8 cellular contexts compared by ENCODE assay signal in genomic region chr4:99808260-99808857, GRCh38. TPM values are rescaled to one million over a fixed set of nuclear protein-coding genes. Genes with fewer than 3 reads are reported as not detected.
DNase-seq lines count a peak whose midpoint lies in the region; ATAC-seq, FAIRE-seq and TF ChIP-seq lines count a peak whose summit lies in the region.

No MANE protein-coding gene starts in this region.

- H3K4me3 ChIP-seq in RWPE2 (ENCODE audit: severe bottlenecking) (no peak overlapping the region), small intestine (ENCODE audit: low read depth in 1 of 2, low read length in 2 of 2) (no peak overlapping the region)

- no peak for FAIRE-seq in small intestine (lab: Jason Lieb, UNC)

- DNase-seq in DMS153 (lab: John Stamatoyannopoulos, UW) (peak; percentile 53), GM20000 (ENCODE audit: low spot score) (peak; percentile 68), RWPE2 (ENCODE audit: low spot score) (no peak), head of caudate nucleus (peak; percentile 30 to 82 (median 62)), small intestine (peak; percentile 76), hepatic stellate cell (ENCODE audit: low spot score) (no peak)
- DNase-seq in activated T-helper 2 cell treated with anti-CD3 and anti-CD28 coated beads, Interferon-gamma antibody, Interleukin-2, Interleukin-4, amounts not matched to agents 10 μg/mL and 5 μg/mL and 100 μg/mL, durations not matched to agents 14 hours and 24 hours and 36 hours (ENCODE audit: low spot score): peak; percentile 61

- H3K9me3 ChIP-seq in RWPE2 (ENCODE audit: severe bottlenecking): no peaks in the 10 kb centered on the region
- H3K9me3 ChIP-seq in small intestine (ENCODE audit: control insufficient read depth, low read depth): no peaks in the 10 kb centered on the region

- H3K4me1 ChIP-seq in RWPE2 (ENCODE audit: insufficient read depth, poor library complexity, severe bottlenecking) (no peaks in the 10 kb centered on the region), small intestine (ENCODE audit: control insufficient read depth in 2 of 2, insufficient read depth in 1 of 2, low read depth in 1 of 2, low read length in 1 of 2) (no peaks in the 10 kb centered on the region)

- H3K27me3 Mint-ChIP-seq in activated T-helper 2 cell treated with anti-CD3 and anti-CD28 coated beads, Interferon-gamma antibody, Interleukin-2, Interleukin-4, amounts not matched to agents 10 μg/mL and 5 μg/mL and 100 μg/mL, durations not matched to agents 14 hours and 24 hours and 36 hours (ENCODE audit: low read depth): peaks cover 10% of the 10 kb centered on the region

- no peak overlapping the region for H3K4me3 Mint-ChIP-seq in activated T-helper 2 cell treated with anti-CD3 and anti-CD28 coated beads, Interferon-gamma antibody, Interleukin-2, Interleukin-4, amounts not matched to agents 10 μg/mL and 5 μg/mL and 100 μg/mL, durations not matched to agents 14 hours and 24 hours and 36 hours (ENCODE audit: low read depth)

- TF ChIP-seq CTCF in GM20000 (IDR thresholded peaks at IDR 0.05; ENCODE audit: extremely low read depth, missing control alignments) (peak; percentile 84), RWPE2 (IDR thresholded peaks at IDR 0.05; ENCODE audit: poor library complexity, severe bottlenecking) (peak; percentile 83)

- H3K27ac ChIP-seq in RWPE2 (ENCODE audit: poor library complexity, severe bottlenecking): no peak overlapping the region
- no peak overlapping the region for H3K27ac ChIP-seq in small intestine (ENCODE audit: low read depth in 1 of 2, low read length in 1 of 2)

- H3K36me3 ChIP-seq in RWPE2 (ENCODE audit: low read depth): no peaks in the 10 kb centered on the region
- no peaks in the 10 kb centered on the region for H3K36me3 ChIP-seq in small intestine (ENCODE audit: control insufficient read depth in 2 of 2, insufficient read depth in 2 of 2, low read length in 2 of 2)

- H3K9me3 Mint-ChIP-seq in activated T-helper 2 cell treated with anti-CD3 and anti-CD28 coated beads, Interferon-gamma antibody, Interleukin-2, Interleukin-4, amounts not matched to agents 10 μg/mL and 5 μg/mL and 100 μg/mL, durations not matched to agents 14 hours and 24 hours and 36 hours: no peaks in the 10 kb centered on the region

- H3K4me1 Mint-ChIP-seq in activated T-helper 2 cell treated with anti-CD3 and anti-CD28 coated beads, Interferon-gamma antibody, Interleukin-2, Interleukin-4, amounts not matched to agents 10 μg/mL and 5 μg/mL and 100 μg/mL, durations not matched to agents 14 hours and 24 hours and 36 hours (ENCODE audit: low read depth): peaks cover 24% of the 10 kb centered on the region

- 23 to 26% (median 25%) methylated on average over 13 of the region's 13 CpGs for WGBS in small intestine, 3 donors

- peak; percentile 84 for ATAC-seq in HG03521 (IDR thresholded peaks at IDR 0.05; ENCODE audit: unreplicated experiment)
- ATAC-seq in RWPE2 (ENCODE audit: low read depth): peak; percentile 78

- H3K27me3 ChIP-seq in RWPE2 (ENCODE audit: insufficient read depth, poor library complexity, severe bottlenecking) (no peaks in the 10 kb centered on the region), small intestine (ENCODE audit: control insufficient read depth in 2 of 2, insufficient read depth in 2 of 2, low read length in 2 of 2) (no peaks in the 10 kb centered on the region)

- H3K27ac Mint-ChIP-seq in activated T-helper 2 cell treated with anti-CD3 and anti-CD28 coated beads, Interferon-gamma antibody, Interleukin-2, Interleukin-4, amounts not matched to agents 10 μg/mL and 5 μg/mL and 100 μg/mL, durations not matched to agents 14 hours and 24 hours and 36 hours: no peak overlapping the region

- intact Hi-C loops in activated T-helper 2 cell treated with anti-CD3 and anti-CD28 coated beads, Interferon-gamma antibody, Interleukin-2, Interleukin-4, amounts not matched to agents 10 μg/mL and 5 μg/mL and 100 μg/mL, durations not matched to agents 14 hours and 24 hours and 36 hours (cut with micrococcal nuclease): loop anchor here (1.0 kb wide), 1 partner anchor 245 kb away; no protein-coding TSS in a partner anchor
- intact Hi-C loops in head of caudate nucleus (cut with DNase I): no loop called here

- H3K36me3 Mint-ChIP-seq in activated T-helper 2 cell treated with anti-CD3 and anti-CD28 coated beads, Interferon-gamma antibody, Interleukin-2, Interleukin-4, amounts not matched to agents 10 μg/mL and 5 μg/mL and 100 μg/mL, durations not matched to agents 14 hours and 24 hours and 36 hours (ENCODE audit: low read depth): no peaks in the 10 kb centered on the region

RNA-seq across cellular contexts. Expression of gene DAPP1, which starts 8.3 kb away (rescaled TPM):
- 21.4 and 23.6 TPM in 2 replicates for total RNA-seq in activated T-helper 2 cell treated with anti-CD3 and anti-CD28 coated beads, Interferon-gamma antibody, Interleukin-2, Interleukin-4, amounts not matched to agents 10 μg/mL and 5 μg/mL and 100 μg/mL, durations not matched to agents 14 hours and 24 hours and 36 hours
- 1 to 10 TPM in 2 of 3 donors, not detected in 1; 1.8 to 2.4 TPM for polyA plus RNA-seq in small intestine

Comparison
In these comparisons a context has a peak if more than half of its experiments do, and no peak if none do; other contexts are left out.
1. DNase-seq: peak in DMS153 (single experiment), GM20000 (single experiment), activated T-helper 2 cell treated with anti-CD3 and anti-CD28 coated beads, Interferon-gamma antibody, Interleukin-2, Interleukin-4, amounts not matched to agents 10 μg/mL and 5 μg/mL and 100 μg/mL, durations not matched to agents 14 hours and 24 hours and 36 hours (single experiment), head of caudate nucleus (42 of 42) and small intestine (single experiment); none in RWPE2 (single experiment) and hepatic stellate cell (single experiment).